In the genomic region with DNA sequence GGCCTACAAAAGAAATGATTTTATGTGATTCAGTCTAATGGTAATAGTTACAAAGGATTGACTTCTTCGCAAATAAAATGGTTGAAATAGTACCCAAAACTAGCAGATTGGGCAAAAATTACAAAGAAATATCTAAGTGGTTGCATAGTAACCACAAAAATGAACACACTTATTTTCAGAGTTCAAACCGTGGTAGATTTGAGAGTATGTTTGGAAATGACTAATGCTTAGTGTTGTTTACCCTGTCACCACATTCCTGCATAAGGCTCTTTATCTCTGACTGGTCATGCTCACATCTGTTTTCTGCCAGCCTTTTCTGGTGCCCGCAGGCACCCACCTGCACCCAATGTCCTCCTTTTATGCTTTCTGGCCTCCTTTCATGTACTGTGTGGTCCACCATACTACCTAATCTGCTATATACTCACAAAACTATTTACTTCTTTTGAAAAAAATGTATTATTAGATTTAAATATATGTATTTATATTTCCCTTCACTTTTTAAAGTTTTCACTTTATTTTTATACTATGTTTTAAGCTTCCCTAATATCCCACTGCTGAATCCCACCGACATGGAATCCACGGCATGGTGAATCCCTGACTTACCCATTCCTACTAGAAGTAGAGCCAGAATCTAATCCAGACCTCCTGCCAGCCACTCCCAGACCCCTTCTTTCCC, we compare ENCODE assay signal across 8 cellular contexts. TPM values are rescaled to one million over a fixed set of nuclear protein-coding genes. Genes with fewer than 3 reads are reported as not detected.
DNase-seq lines count a peak whose midpoint lies in the region; ATAC-seq, FAIRE-seq and TF ChIP-seq lines count a peak whose summit lies in the region.

No MANE protein-coding gene starts in this region.

- no peaks in the 10 kb centered on the region for H4K20me1 ChIP-seq in HepG2 (ENCODE audit: insufficient read depth, low read length)

- peaks cover 97% of the 10 kb centered on the region for H3K4me1 Mint-ChIP-seq in activated T-cell treated with anti-CD3 and anti-CD28 coated beads, Interleukin-2, amount 50 U/mL, for 72 hours (ENCODE audit: low read depth)

- H3K9me3 Mint-ChIP-seq in activated T-cell treated with anti-CD3 and anti-CD28 coated beads, Interleukin-2, amount 50 U/mL, for 72 hours, result peaks cover 0 to 1% of the 10 kb centered on the region in 2 donors

- no peaks in the 10 kb centered on the region for H3K27me3 Mint-ChIP-seq in activated T-cell treated with anti-CD3 and anti-CD28 coated beads, Interleukin-2, amount 50 U/mL, for 72 hours (ENCODE audit: low read depth)

- POLR2A ChIA-PET in HepG2 (lab: Yijun Ruan, JAX), result no interaction called here

- peaks cover 23 to 44% of the 10 kb centered on the region in 2 donors for H3K36me3 Mint-ChIP-seq in activated T-cell treated with anti-CD3 and anti-CD28 coated beads, Interleukin-2, amount 50 U/mL, for 72 hours (ENCODE audit: insufficient read depth in 2 of 2)

- no peaks in the 10 kb centered on the region for H3K4me1 ChIP-seq in HepG2 (ENCODE audit: insufficient read depth, low read length)

- ATAC-seq in GM21619 (IDR thresholded peaks at IDR 0.05; ENCODE audit: unreplicated experiment) (peak; percentile 88), HepG2 (peak; percentile 38; the same call in 1 of the 3 replicates)
- peak; percentile 92 to 95 for ATAC-seq in activated T-cell treated with anti-CD3 and anti-CD28 coated beads, Interleukin-2, amount 50 U/mL, for 72 hours (replicated peaks in 1 of 2)

- H3K4me2 ChIP-seq in HepG2 (ENCODE audit: low read depth, low read length), result no peak overlapping the region

- no peak for TF ChIP-seq CTCF in GM06990 (IDR thresholded peaks at IDR 0.05; ENCODE audit: insufficient read depth, low read length, poor library complexity, severe bottlenecking)
- TF ChIP-seq CTCF in HepG2 (CRISPR knock-in tag; IDR thresholded peaks at IDR 0.05), result no peak

- no peaks in the 10 kb centered on the region for H3K9me3 ChIP-seq in HepG2 (ENCODE audit: low read length)

- no peak overlapping the region for H3K27ac ChIP-seq in HepG2 (ENCODE audit: extremely low read length, insufficient read depth, low read length)

- H3K27me3 ChIP-seq in GM06990 (replicated peaks; ENCODE audit: control insufficient read depth, insufficient read depth, low read length) (no peaks in the 10 kb centered on the region), HepG2 (ENCODE audit: control insufficient read depth in 1 of 2, insufficient read depth in 2 of 2, low read length in 2 of 2) (no peaks in the 10 kb centered on the region)

- in situ Hi-C loops in HepG2 (cut with HindIII; ENCODE audit: extremely low pct_ligation_motif_present, low pct_unique_long_range_greater_than_20kb), result no loop called here

- CTCF ChIA-PET in HepG2 (lab: Yijun Ruan, JAX; ENCODE audit: low intra/inter-chr PET ratio, low total read pairs), result no interaction called here

- H3K9ac ChIP-seq in HepG2 (ENCODE audit: insufficient read depth, low read depth, low read length), result no peak overlapping the region

- no peak for TF ChIP-seq RAD21 in HepG2 (CRISPR knock-in tag; IDR thresholded peaks at IDR 0.05)

- TF ChIP-seq POLR2A in HepG2 (IDR thresholded peaks at IDR 0.05; ENCODE audit: insufficient read depth in 1 of 2, low read depth in 2 of 2, low read length in 2 of 2), result no peak

- H3K27ac Mint-ChIP-seq in activated T-cell treated with anti-CD3 and anti-CD28 coated beads, Interleukin-2, amount 50 U/mL, for 72 hours, result peak overlapping the region; percentile 97

- no peak overlapping the region for H3K4me3 ChIP-seq in GM06990 (replicated peaks; ENCODE audit: low read depth, low read length)
- H3K4me3 ChIP-seq in HepG2 (replicated peaks in 1 of 3; ENCODE audit: insufficient read depth in 1 of 3, low read depth in 2 of 3, low read length in 3 of 3), result no peak overlapping the region

- H3K36me3 ChIP-seq in GM06990 (ENCODE audit: control insufficient read depth, insufficient read depth, low read length), result no peaks in the 10 kb centered on the region
- H3K36me3 ChIP-seq in HepG2 (replicated peaks in 1 of 2; ENCODE audit: control insufficient read depth in 1 of 2, insufficient read depth in 2 of 2, low read length in 2 of 2), result no peaks in the 10 kb centered on the region

- H3K4me3 Mint-ChIP-seq in activated T-cell treated with anti-CD3 and anti-CD28 coated beads, Interleukin-2, amount 50 U/mL, for 72 hours, result peak overlapping the region; percentile 78 to 87

- TF ChIP-seq EP300 in HepG2 (IDR thresholded peaks at IDR 0.05; ENCODE audit: low read depth in 2 of 2, low read length in 2 of 2) (no peak), HepG2 (CRISPR knock-in tag; IDR thresholded peaks at IDR 0.05; ENCODE audit: borderline replicate concordance) (no peak)

- intact Hi-C loops in HepG2 (cut with micrococcal nuclease; ENCODE audit: unreplicated experiment), result no loop called here

- BruUV-seq in HepG2 (replicated peaks; lab: Mats Ljungman, UMichigan), result no TSS peak

- H2AFZ ChIP-seq in HepG2 (ENCODE audit: low read length), result no peak overlapping the region

- DNase-seq in GM06990 (ENCODE audit: extremely low read depth, insufficient read length), result peak; percentile 53
- DNase-seq in HUDEP-2 (lab: John Stamatoyannopoulos, UW; ENCODE audit: unreplicated experiment in 76 of 76), result peak in 59 of 76 experiments; percentile 3 to 78 (median 41)
- peak; percentile 60 for DNase-seq in activated T-cell treated with anti-CD3 and anti-CD28 coated beads, Interleukin-2, amount 50 U/mL, for 72 hours
- peak; percentile 16 for DNase-seq in HepG2 (ENCODE audit: low spot score)
- no peak for DNase-seq in NCI-H2171 (lab: John Stamatoyannopoulos, UW)
- no peak for DNase-seq in NCI-H748 treated with DMSO at 0.1 percent for 48 hours (lab: John Stamatoyannopoulos, UW)
- DNase-seq in occipital lobe (lab: John Stamatoyannopoulos, UW), result no peak

- no peak for FAIRE-seq in HepG2 (lab: Jason Lieb, UNC)

- no peaks in the 10 kb centered on the region for H3K79me2 ChIP-seq in HepG2 (ENCODE audit: insufficient read depth, low read length)

- 2% methylated on average over 5 of the region's 5 CpGs for WGBS in HepG2 (ENCODE audit: low lambda C conversion rate)

TF ChIP-seq in HepG2, 621 proteins besides CTCF, POLR2A, EP300 and RAD21:
- TF ChIP-seq ZNF7 (CRISPR knock-in tag; IDR thresholded peaks at IDR 0.05), result peak; percentile 57; the same call in 1 of the 2 replicates
- TF ChIP-seq HNRNPL (IDR thresholded peaks at IDR 0.05; ENCODE audit: low read depth, low read length), result 0 out of 2 replicates have a peak, but pooled peaks have one; percentile 21
- no peak for TF ChIP-seq DPF2 (CRISPR knock-in tag; IDR thresholded peaks at IDR 0.05; ENCODE audit: borderline replicate concordance, low read depth)

RNA-seq across cellular contexts. Expression of gene PTPRC, which starts 30.3 kb away (rescaled TPM):
- 100 to 1,000 TPM; 490 to 545 TPM for total RNA-seq in activated T-cell treated with anti-CD3 and anti-CD28 coated beads, Interleukin-2, amount 50 U/mL, for 72 hours
- total RNA-seq in HepG2 (2016; rRNA removed; fragmentation: Illumina TruSeq; extraction: Trizol) (not detected in 2 replicates), occipital lobe (4.5 TPM)
- total RNA-seq in HepG2 (2016; cell fraction: cytosol; rRNA removed; fragmentation: Illumina TruSeq; extraction: Trizol; ENCODE audit: low read depth), result not detected in 2 replicates
- not detected in 2 replicates for total RNA-seq in HepG2 (2016; cell fraction: insoluble cytoplasmic fraction; rRNA removed; fragmentation: Illumina TruSeq; extraction: Trizol)
- not detected in 2 replicates for total RNA-seq in HepG2 (2016; cell fraction: membrane; rRNA removed; fragmentation: Illumina TruSeq; extraction: Trizol)
- total RNA-seq in HepG2 (2016; cell fraction: nucleus; rRNA removed; fragmentation: Illumina TruSeq; extraction: Trizol), result not detected in 2 replicates
- polyA plus RNA-seq in HepG2 (2011; rRNA removed), result not detected in 2 replicates
- 0.01 TPM in 1 of 2 replicates, not detected in the other for polyA plus RNA-seq in HepG2 (2011; cell fraction: cytosol; rRNA removed)
- 0.07 TPM in 1 of 2 replicates, not detected in the other for polyA plus RNA-seq in HepG2 (2011; cell fraction: nucleus; rRNA removed)
- polyA plus RNA-seq in HepG2 (2012), result not detected in 2 replicates
- polyA plus RNA-seq in HepG2 (2016; cell fraction: cytosol; fragmentation: Illumina TruSeq; extraction: Trizol; ENCODE audit: low read depth), result not detected in 2 replicates
- not detected in 2 replicates for polyA plus RNA-seq in HepG2 (2016; cell fraction: insoluble cytoplasmic fraction; fragmentation: Illumina TruSeq; extraction: Trizol; ENCODE audit: low read depth)
- not detected in 2 replicates for polyA plus RNA-seq in HepG2 (2016; cell fraction: membrane; fragmentation: Illumina TruSeq; extraction: Trizol; ENCODE audit: low read depth)
- not detected in 2 replicates for polyA plus RNA-seq in HepG2 (2016; cell fraction: nucleus; fragmentation: Illumina TruSeq; extraction: Trizol; ENCODE audit: insufficient read depth, low read depth)
- polyA minus RNA-seq in HepG2 (2011; rRNA and poly(A)+ RNA removed; ENCODE audit: low replicate concordance), result 0.21 TPM in 1 of 2 replicates, not detected in the other
- polyA minus RNA-seq in HepG2 (2011; cell fraction: cytosol; rRNA and poly(A)+ RNA removed), result not detected in 2 replicates
- polyA minus RNA-seq in HepG2 (2011; cell fraction: nucleus; rRNA and poly(A)+ RNA removed), result not detected in 2 replicates

Comparison
In these comparisons a context has a peak if more than half of its experiments do, and no peak if none do; other contexts are left out.
1. DNase-seq: peak in GM06990 (single experiment), HUDEP-2 (59 of 76), activated T-cell treated with anti-CD3 and anti-CD28 coated beads, Interleukin-2, amount 50 U/mL, for 72 hours (2 of 2) and HepG2 (single experiment); none in NCI-H2171 (single experiment), NCI-H748 treated with DMSO at 0.1 percent for 48 hours (single experiment) and occipital lobe (single experiment).
2. ATAC-seq: peak in every context shown above with its lines; median percentile 94 in activated T-cell treated with anti-CD3 and anti-CD28 coated beads, Interleukin-2, amount 50 U/mL, for 72 hours; 88 in GM21619; 38 in HepG2.
3. RNA of gene PTPRC, which starts 30.3 kb away (total RNA-seq): 490 to 545 TPM in activated T-cell treated with anti-CD3 and anti-CD28 coated beads, Interleukin-2, amount 50 U/mL, for 72 hours; 4.5 TPM in occipital lobe (single experiment) and not detected in HepG2; every median in the first group is over 10 times any median in the second.